19 cellular contexts compared by ENCODE assay signal in genomic region chr9:115849679-115850412, GRCh38.
A peak's percentile ranks its signal among the peaks of the same experiment; 100 is the strongest.
DNase-seq lines count a peak whose midpoint lies in the region; ATAC-seq and TF ChIP-seq lines count a peak whose summit lies in the region.
"Had no signal": no experiment of that assay in that cellular context is flagged by ENCODE, and none has a peak within 500 bp of the region (broad histone marks: within the 10 kb centered on the region; RNA-seq: fewer than 3 reads in every experiment).

No MANE protein-coding gene starts in this region.

- H3K9me3 ChIP-seq in BLaER1 = no peaks in the 10 kb centered on the region

- peaks cover 23% of the 10 kb centered on the region for H3K4me1 ChIP-seq in BLaER1
- H3K4me1 ChIP-seq: neural progenitor cell had no signal

- CTCF ChIA-PET in GM10248 (lab: Yijun Ruan, JAX) = interaction anchor here (2.4 kb wide), 1 partner anchor 22 kb away, joined by 6 read pairs; no protein-coding TSS in a partner anchor

- H3K9ac ChIP-seq in BLaER1 = no peak overlapping the region
- H3K9ac ChIP-seq: neural progenitor cell had no signal

- H3K27ac ChIP-seq in BLaER1 = no peak overlapping the region; the same call in 1 of the 2 replicates
- H3K27ac ChIP-seq: neural progenitor cell had no signal

- POLR2A ChIA-PET in GM10248 (lab: Yijun Ruan, JAX) = no interaction called here

- no peaks in the 10 kb centered on the region for H3K36me3 ChIP-seq in BLaER1
- H3K36me3 ChIP-seq: neural progenitor cell had no signal

- no peak for TF ChIP-seq CTCF in astrocyte of the spinal cord (IDR thresholded peaks at IDR 0.05; ENCODE audit: low read depth, low read length)
- no peak for TF ChIP-seq CTCF in GM10248 (IDR thresholded peaks at IDR 0.05; ENCODE audit: control extremely low read depth, extremely low read depth, low read depth, missing control alignments)

- DNase-seq in astrocyte of the spinal cord (ENCODE audit: low read depth, low spot score) (peak; percentile 41), myocyte (ENCODE audit: low read depth) (peak; percentile 66), GM10248 (ENCODE audit: extremely low spot score) (no peak), OCI-M1 (lab: John Stamatoyannopoulos, UW) (no peak)
- no peak for DNase-seq in stimulated activated naive CD4-positive, alpha-beta T cell treated with Interleukin-2 at 50 U/mL for 16 hours (lab: John Stamatoyannopoulos, UW)
- no peak for DNase-seq in stimulated activated naive CD8-positive, alpha-beta T cell treated with anti-CD3 and anti-CD28 coated beads, Interleukin-15, Interleukin-2, amounts not matched to agents 100 U/mL and 50 U/mL, for 24 hours
- DNase-seq: activated CD8-positive, alpha-beta T cell treated with anti-CD3 and anti-CD28 coated beads, Interleukin-2, amount 10 ng/mL, durations not matched to agents 7 days and 5 days; activated T-cell treated with anti-CD3 and anti-CD28 coated beads, Interleukin-2, amount 50 U/mL, for 72 hours; Calu3; caudate nucleus; effector CD8-positive, alpha-beta T cell; H9; NCI-H1436 treated with DMSO at 0.1 percent for 48 hours; NCI-H2227 treated with DMSO at 0.1 percent for 48 hours; Right ventricle myocardium superior had no signal

- ATAC-seq in HG03432 (IDR thresholded peaks at IDR 0.05; ENCODE audit: unreplicated experiment) = peak; percentile 56
- no peak for ATAC-seq in stimulated activated naive CD8-positive, alpha-beta T cell treated with anti-CD3 and anti-CD28 coated beads, Interleukin-15, Interleukin-2, amounts not matched to agents 100 U/mL and 50 U/mL, for 24 hours
- ATAC-seq: activated CD8-positive, alpha-beta T cell treated with anti-CD3 and anti-CD28 coated beads, Interleukin-2, amount 10 ng/mL, durations not matched to agents 7 days and 5 days; activated T-cell treated with anti-CD3 and anti-CD28 coated beads, Interleukin-2, amount 50 U/mL, for 72 hours; WTC11 had no signal

- peak overlapping the region; percentile 55 for H3K4me2 ChIP-seq in BLaER1
- H3K4me2 ChIP-seq: neural progenitor cell had no signal

- H3K4me3 ChIP-seq in BLaER1 (no peak overlapping the region), astrocyte of the spinal cord (ENCODE audit: low read depth, low read length) (no peak overlapping the region)
- H3K4me3 ChIP-seq: neural progenitor cell had no signal

- in situ Hi-C loops in astrocyte of the spinal cord (cut with HindIII; ENCODE audit: low sequenced_read_pairs) = no loop called here

- no peaks in the 10 kb centered on the region for H3K27me3 ChIP-seq in BLaER1
- H3K27me3 ChIP-seq: neural progenitor cell had no signal

- H4K20me1 ChIP-seq in BLaER1 = no peaks in the 10 kb centered on the region

Comparison
In these comparisons a context has a peak if more than half of its experiments do, and no peak if none do; other contexts are left out.
1. DNase-seq: peak in astrocyte of the spinal cord (single experiment) and myocyte (single experiment); none in stimulated activated naive CD4-positive, alpha-beta T cell treated with Interleukin-2 at 50 U/mL for 16 hours (single experiment), GM10248 (single experiment), stimulated activated naive CD8-positive, alpha-beta T cell treated with anti-CD3 and anti-CD28 coated beads, Interleukin-15, Interleukin-2, amounts not matched to agents 100 U/mL and 50 U/mL, for 24 hours (single experiment) and OCI-M1 (single experiment).